ENCODE assay signal across 8 cellular contexts in genomic region chr1:16645044-16645882, GRCh38. TPM values are rescaled to one million over a fixed set of nuclear protein-coding genes. Genes with fewer than 3 reads are reported as not detected.
DNase-seq lines count a peak whose midpoint lies in the region; ATAC-seq and TF ChIP-seq lines count a peak whose summit lies in the region.
"Not testable (repeated sequence)": the region's sequence is repeated elsewhere in the genome, so short reads cannot be mapped to it uniquely, and the experiment has no call there.

No MANE protein-coding gene starts in this region.

- not testable (repeated sequence) for H4K91ac ChIP-seq in H9 (ENCODE audit: insufficient read length, low read depth, low read length)

- H3K23me2 ChIP-seq in H9 (ENCODE audit: insufficient read length, low read depth, low read length, poor library complexity, severe bottlenecking): peaks cover 14% of the 10 kb centered on the region

- not testable (repeated sequence) for H3K4me3 Mint-ChIP-seq in H9; activated CD4-positive, alpha-beta T cell treated with anti-CD3 and anti-CD28 coated beads, Interleukin-2, amount 10 ng/mL, durations not matched to agents 24 days and 14 days; neural crest cell

- H3K27ac ChIP-seq in DOHH2 (ENCODE audit: low read depth, low read length): peak overlapping the region; percentile 18; the same call in 1 of the 2 replicates
- H3K27ac ChIP-seq in H9 (ENCODE audit: insufficient read length, low read depth, low read length): not testable (repeated sequence)
- peak overlapping the region; percentile 54 for H3K27ac ChIP-seq in temporal lobe (ENCODE audit: low read depth, low read length)

- WGBS in H9 (ENCODE audit: extremely low coverage, insufficient read length, low lambda C conversion rate): no CpG with 5 or more reads among the region's 12 CpGs

- H3K56ac ChIP-seq in H9 (ENCODE audit: insufficient read length, low read depth, low read length): not testable (repeated sequence)

- not testable (repeated sequence) for H3K4me1 Mint-ChIP-seq in H9; activated CD4-positive, alpha-beta T cell treated with anti-CD3 and anti-CD28 coated beads, Interleukin-2, amount 10 ng/mL, durations not matched to agents 24 days and 14 days; neural crest cell

- H2BK12ac ChIP-seq in H9 (ENCODE audit: insufficient read length, low read depth, low read length): not testable (repeated sequence)

- ATAC-seq in left ventricle myocardium superior: peak; percentile 19

- intact Hi-C loops in activated CD4-positive, alpha-beta T cell treated with anti-CD3 and anti-CD28 coated beads, Interleukin-2, amount 10 ng/mL, durations not matched to agents 24 days and 14 days (cut with micrococcal nuclease); left ventricle myocardium superior (cut with micrococcal nuclease): not testable (repeated sequence)

- peaks cover 23% of the 10 kb centered on the region for H3K27me3 Mint-ChIP-seq in H9 (ENCODE audit: low read depth)
- H3K27me3 Mint-ChIP-seq in activated CD4-positive, alpha-beta T cell treated with anti-CD3 and anti-CD28 coated beads, Interleukin-2, amount 10 ng/mL, durations not matched to agents 24 days and 14 days; neural crest cell (ENCODE audit: low read depth): not testable (repeated sequence)

- H2BK20ac ChIP-seq in H9 (ENCODE audit: low read depth, low read length, poor library complexity, severe bottlenecking): not testable (repeated sequence)

- peak; percentile 54 for DNase-seq in H9
- DNase-seq in HuH-7.5 (ENCODE audit: low spot score): peak; percentile 89
- peak; percentile 81 for DNase-seq in activated CD4-positive, alpha-beta T cell treated with anti-CD3 and anti-CD28 coated beads, Interleukin-2, amount 10 ng/mL, durations not matched to agents 24 days and 14 days
- not testable (repeated sequence) for DNase-seq in choroid plexus epithelial cell (ENCODE audit: low read depth)
- DNase-seq in left ventricle myocardium superior: peak; percentile 37
- peak; percentile 28 for DNase-seq in neural crest cell (ENCODE audit: low read depth, low spot score)

- H2BK15ac ChIP-seq in H9 (ENCODE audit: low read depth, low read length): not testable (repeated sequence)

- not testable (repeated sequence) for H3F3A ChIP-seq in DOHH2 (ENCODE audit: control insufficient read depth, insufficient read depth)

- H3K9ac ChIP-seq in H9 (ENCODE audit: extremely low read depth, insufficient read length, low read length): peak overlapping the region; percentile 32

- H2AK5ac ChIP-seq in H9 (ENCODE audit: insufficient read length, low read length): not testable (repeated sequence)

- H3K14ac ChIP-seq in H9 (ENCODE audit: insufficient read depth, low read length): peak overlapping the region; percentile 72; the same call in 1 of the 2 replicates

- H3K9me2 ChIP-seq in DOHH2 (replicated peaks; ENCODE audit: control insufficient read depth, low read length): not testable (repeated sequence)

- not testable (repeated sequence) for H3K27me3 ChIP-seq in DOHH2 (ENCODE audit: control insufficient read depth, low read length); H9 (ENCODE audit: insufficient read depth, low read length)

- H3K4me2 ChIP-seq in DOHH2 (ENCODE audit: low read length) (peak overlapping the region; percentile 81), H9 (ENCODE audit: insufficient read depth, insufficient read length, low read length) (peak overlapping the region; percentile 81)

- H3K4ac ChIP-seq in H9 (ENCODE audit: low read depth, low read length): not testable (repeated sequence)

- not testable (repeated sequence) for H3K36me3 ChIP-seq in DOHH2 (ENCODE audit: control insufficient read depth, low read length)

- H2AFZ ChIP-seq in H9 (ENCODE audit: low read length): not testable (repeated sequence)

- H2BK120ac ChIP-seq in H9 (ENCODE audit: low read depth, low read length, poor library complexity, severe bottlenecking): not testable (repeated sequence)

- H3K4me3 ChIP-seq in DOHH2 (ENCODE audit: low read length) (peak overlapping the region; percentile 76), choroid plexus epithelial cell (ENCODE audit: low read depth, low read length) (peak overlapping the region; percentile 80)

- H4K20me1 ChIP-seq in DOHH2 (ENCODE audit: control insufficient read depth, insufficient read depth, low read depth, low read length); H9 (ENCODE audit: control insufficient read depth, insufficient read depth, insufficient read length): not testable (repeated sequence)

- not testable (repeated sequence) for H2BK5ac ChIP-seq in H9 (ENCODE audit: insufficient read length, low read length)

- not testable (repeated sequence) for H4K8ac ChIP-seq in H9 (replicated peaks; ENCODE audit: insufficient read length, low read depth, low read length)

- not testable (repeated sequence) for TF ChIP-seq CTCF in DOHH2 (IDR thresholded peaks at IDR 0.05; ENCODE audit: low read depth, low read length, poor library complexity, severe bottlenecking); H9 (conservative IDR thresholded peaks at IDR 0.05); choroid plexus epithelial cell (conservative IDR thresholded peaks at IDR 0.05; ENCODE audit: low read depth, low read length); neural crest cell (conservative IDR thresholded peaks at IDR 0.05)

- H3K18ac ChIP-seq in H9 (ENCODE audit: insufficient read length, low read depth, low read length): not testable (repeated sequence)

- H3K9me3 ChIP-seq in DOHH2 (ENCODE audit: control insufficient read depth, insufficient read depth, low read length); H9 (ENCODE audit: control insufficient read depth, low read depth, low read length): not testable (repeated sequence)

- H3K23ac ChIP-seq in H9 (ENCODE audit: insufficient read length, low read depth, low read length): not testable (repeated sequence)

- H3K27ac Mint-ChIP-seq in H9; activated CD4-positive, alpha-beta T cell treated with anti-CD3 and anti-CD28 coated beads, Interleukin-2, amount 10 ng/mL, durations not matched to agents 24 days and 14 days; neural crest cell (ENCODE audit: unreplicated experiment): not testable (repeated sequence)

- not testable (repeated sequence) for H3K9me3 Mint-ChIP-seq in H9; activated CD4-positive, alpha-beta T cell treated with anti-CD3 and anti-CD28 coated beads, Interleukin-2, amount 10 ng/mL, durations not matched to agents 24 days and 14 days; neural crest cell

- peaks cover 41% of the 10 kb centered on the region for H3K79me2 ChIP-seq in DOHH2 (ENCODE audit: control insufficient read depth, low read length)
- H3K79me2 ChIP-seq in H9 (ENCODE audit: insufficient read depth, low read length): not testable (repeated sequence)

- H3K4me1 ChIP-seq in DOHH2 (ENCODE audit: control insufficient read depth, low read length): peaks cover 25% of the 10 kb centered on the region
- H3K4me1 ChIP-seq in H9 (ENCODE audit: insufficient read depth, low read length): not testable (repeated sequence)

- H3K79me1 ChIP-seq in H9 (ENCODE audit: insufficient read depth, low read depth, low read length, poor library complexity, severe bottlenecking): not testable (repeated sequence)

- H4K5ac ChIP-seq in H9 (ENCODE audit: insufficient read length, low read depth, low read length): not testable (repeated sequence)

- not testable (repeated sequence) for H3T11ph ChIP-seq in H9 (ENCODE audit: low read length)

- not testable (repeated sequence) for H3K36me3 Mint-ChIP-seq in H9 (ENCODE audit: insufficient read depth in 1 of 3, low read depth in 3 of 3); activated CD4-positive, alpha-beta T cell treated with anti-CD3 and anti-CD28 coated beads, Interleukin-2, amount 10 ng/mL, durations not matched to agents 24 days and 14 days (ENCODE audit: low read depth); neural crest cell (ENCODE audit: low read depth)

RNA-seq across cellular contexts. Expression of gene RNU1-3, which starts 21.5 kb away (rescaled TPM):
- 1,874 and 2,051 TPM in 2 replicates for total RNA-seq in H9 (2021)
- 1,962 and 2,189 TPM in 2 replicates for total RNA-seq in activated CD4-positive, alpha-beta T cell treated with anti-CD3 and anti-CD28 coated beads, Interleukin-2, amount 10 ng/mL, durations not matched to agents 24 days and 14 days
- total RNA-seq in left ventricle myocardium superior: 4,234 TPM
- 2,478 and 3,042 TPM in 2 replicates for total RNA-seq in neural crest cell
- total RNA-seq in temporal lobe: 73,230 TPM

RNA-seq across cellular contexts. Expression of gene NBPF1, which starts 31.9 kb away (rescaled TPM):
- 27.7 and 29.3 TPM in 2 replicates for total RNA-seq in H9 (2021)
- 4.2 and 5.1 TPM in 2 replicates for total RNA-seq in activated CD4-positive, alpha-beta T cell treated with anti-CD3 and anti-CD28 coated beads, Interleukin-2, amount 10 ng/mL, durations not matched to agents 24 days and 14 days
- 12.2 TPM for total RNA-seq in left ventricle myocardium superior
- 124 and 129 TPM in 2 replicates for total RNA-seq in neural crest cell
- total RNA-seq in temporal lobe: 82.6 TPM

Comparison
In these comparisons a context has a peak if more than half of its experiments do, and no peak if none do; other contexts are left out.
1. RNA of gene RNU1-3, which starts 21.5 kb away (total RNA-seq): 73,230 TPM in temporal lobe (single experiment); 4,234 TPM in left ventricle myocardium superior (single experiment), 2,478 to 3,042 TPM in neural crest cell, 1,874 to 2,051 TPM in H9 and 1,962 to 2,189 TPM in activated CD4-positive, alpha-beta T cell treated with anti-CD3 and anti-CD28 coated beads, Interleukin-2, amount 10 ng/mL, durations not matched to agents 24 days and 14 days; every median in the first group is over 10 times any median in the second.